In the genomic region with DNA sequence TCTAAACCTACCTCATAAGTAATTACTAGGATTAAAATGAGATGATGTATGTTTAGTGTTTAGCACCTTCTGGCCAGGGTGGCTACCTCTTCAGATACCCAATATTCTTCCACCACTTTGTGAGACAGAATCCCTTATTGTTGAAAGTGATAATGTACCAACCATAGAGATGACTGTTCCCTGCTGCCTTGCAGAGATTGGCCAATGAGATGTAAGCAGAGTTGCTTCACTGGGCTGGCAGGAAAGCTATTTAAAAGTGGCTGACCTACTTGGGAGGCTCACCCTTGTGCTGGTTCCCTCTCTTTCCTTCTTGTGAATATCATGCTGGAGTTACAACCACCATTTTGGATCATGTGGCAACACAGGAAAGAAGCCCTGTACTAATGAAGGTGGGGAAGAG, we compare ENCODE assay signal across 1 cellular context.
A peak's percentile ranks its signal among the peaks of the same experiment; 100 is the strongest.
TF ChIP-seq lines count a peak whose summit lies in the region.

No MANE protein-coding gene starts in this region.

TF ChIP-seq in K562, 482 proteins besides CTCF, POLR2A, EP300 and RAD21:
- TF ChIP-seq CEBPG (CRISPR knock-in tag; IDR thresholded peaks at IDR 0.05) (no peak), CEBPG (tag; conservative IDR thresholded peaks at IDR 0.05 in 1 of 2, IDR thresholded peaks at IDR 0.05 in 1 of 2) (0 out of 4 replicates have a peak, but pooled peaks have one; percentile 14 to 30), SMARCE1 (IDR thresholded peaks at IDR 0.05) (no peak), ZNF830 (CRISPR knock-in tag; IDR thresholded peaks at IDR 0.05) (no peak), SNIP1 (IDR thresholded peaks at IDR 0.05; ENCODE audit: low read depth) (no peak), XRCC3 (IDR thresholded peaks at IDR 0.05) (no peak), E2F4 (CRISPR knock-in tag; IDR thresholded peaks at IDR 0.05; ENCODE audit: low read depth) (no peak), REST (CRISPR knock-in tag; IDR thresholded peaks at IDR 0.05; ENCODE audit: low read depth) (no peak)
